1 cellular context compared by ENCODE assay signal in genomic region chr6:106169517-106169916, GRCh38.
TF ChIP-seq lines count a peak whose summit lies in the region.

No MANE protein-coding gene starts in this region.

TF ChIP-seq in HepG2, 621 proteins besides CTCF, POLR2A, EP300 and RAD21 (continued from another document):
- TF ChIP-seq, protein P1, sequence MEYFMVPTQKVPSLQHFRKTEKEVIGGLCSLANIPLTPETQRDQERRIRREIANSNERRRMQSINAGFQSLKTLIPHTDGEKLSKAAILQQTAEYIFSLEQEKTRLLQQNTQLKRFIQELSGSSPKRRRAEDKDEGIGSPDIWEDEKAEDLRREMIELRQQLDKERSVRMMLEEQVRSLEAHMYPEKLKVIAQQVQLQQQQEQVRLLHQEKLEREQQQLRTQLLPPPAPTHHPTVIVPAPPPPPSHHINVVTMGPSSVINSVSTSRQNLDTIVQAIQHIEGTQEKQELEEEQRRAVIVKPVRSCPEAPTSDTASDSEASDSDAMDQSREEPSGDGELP (IDR thresholded peaks at IDR 0.05; ENCODE audit: borderline replicate concordance, low read depth), result no peak
- TF ChIP-seq, protein P2, sequence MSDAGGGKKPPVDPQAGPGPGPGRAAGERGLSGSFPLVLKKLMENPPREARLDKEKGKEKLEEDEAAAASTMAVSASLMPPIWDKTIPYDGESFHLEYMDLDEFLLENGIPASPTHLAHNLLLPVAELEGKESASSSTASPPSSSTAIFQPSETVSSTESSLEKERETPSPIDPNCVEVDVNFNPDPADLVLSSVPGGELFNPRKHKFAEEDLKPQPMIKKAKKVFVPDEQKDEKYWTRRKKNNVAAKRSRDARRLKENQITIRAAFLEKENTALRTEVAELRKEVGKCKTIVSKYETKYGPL (CRISPR knock-in tag; IDR thresholded peaks at IDR 0.05), result no peak
- TF ChIP-seq ATAD3A (CRISPR knock-in tag; IDR thresholded peaks at IDR 0.05) (no peak), NRL (CRISPR knock-in tag; IDR thresholded peaks at IDR 0.05; ENCODE audit: borderline replicate concordance) (no peak), GLI4 (CRISPR knock-in tag; IDR thresholded peaks at IDR 0.05; ENCODE audit: borderline replicate concordance) (no peak), KDM5A (IDR thresholded peaks at IDR 0.05; ENCODE audit: borderline replicate concordance, low read length) (no peak)
